Comparison of ENCODE assay signal across 21 cellular contexts in genomic region chr1:229384822-229385221, GRCh38.
"Had no signal": no experiment of that assay in that cellular context is flagged by ENCODE, and none has a peak within 500 bp of the region (broad histone marks: within the 10 kb centered on the region; RNA-seq: fewer than 3 reads in every experiment).

No MANE protein-coding gene starts in this region.

- DNase-seq: Karpas-422, KG1, MG63, NCI-H1092, NCI-H1105 treated with DMSO at 0.1 percent for 48 hours, NCI-H1417 treated with DMSO at 0.1 percent for 48 hours, NCI-H146, NCI-H1694 treated with DMSO at 0.1 percent for 48 hours, NCI-H1930, NCI-H2081, NCI-H2107, NCI-H2227 treated with DMSO at 0.1 percent for 48 hours, NCI-H524, NCI-H526 treated with DMSO at 0.1 percent for 48 hours, NCI-H748 treated with DMSO at 0.1 percent for 48 hours, PC-3, SHP77, SK-N-SH, SW 1271, T-cell had no signal

- H3K27ac ChIP-seq: RWPE1 had no signal

- H3K9me3 Mint-ChIP-seq: T-cell had no signal

- H3K36me3 Mint-ChIP-seq: T-cell had no signal

- H3K9me3 ChIP-seq: MG63, SK-N-SH had no signal

- H3K4me2 ChIP-seq: SK-N-SH had no signal

- H3K9ac ChIP-seq: SK-N-SH had no signal

- H3K4me3 Mint-ChIP-seq: T-cell had no signal

- H3K36me3 ChIP-seq: MG63 had no signal

- H3K27me3 ChIP-seq: MG63 had no signal

- ATAC-seq: PC-3, T-cell had no signal

- H3K4me3 ChIP-seq: MG63 had no signal

- H3K27ac Mint-ChIP-seq: T-cell had no signal

- H3K4me1 Mint-ChIP-seq: T-cell had no signal
